Comparison of ENCODE assay signal across 14 cellular contexts in the genomic region with DNA sequence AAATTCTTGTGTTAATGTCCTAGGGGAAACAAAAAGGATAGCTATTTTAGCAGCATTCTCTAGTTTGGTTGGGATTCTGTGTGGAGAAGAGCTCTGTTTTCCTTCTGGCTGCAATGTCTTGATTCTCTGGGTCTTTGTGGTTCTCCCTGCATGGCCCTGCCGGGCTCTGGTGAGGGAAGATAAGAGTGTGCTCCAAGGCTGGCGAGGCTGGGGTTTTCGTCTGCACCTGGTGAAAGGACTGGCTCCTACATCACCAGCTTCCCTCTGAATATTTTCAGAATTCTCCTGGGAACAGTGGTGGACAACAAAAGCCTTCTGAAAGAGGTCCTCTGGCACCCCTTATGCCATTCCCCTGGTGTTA. TPM values are rescaled to one million over a fixed set of nuclear protein-coding genes. Genes with fewer than 3 reads are reported as not detected.
DNase-seq lines count a peak whose midpoint lies in the region; ATAC-seq and TF ChIP-seq lines count a peak whose summit lies in the region.
"Had no signal": no experiment of that assay in that cellular context is flagged by ENCODE, and none has a peak within 500 bp of the region (broad histone marks: within the 10 kb centered on the region; RNA-seq: fewer than 3 reads in every experiment).

No MANE protein-coding gene starts in this region.

- ATAC-seq in SK-N-SH treated with all-trans-retinoic acid at 6 μM for 48 hours: peak; percentile 27

- DNase-seq in HFFc6 (no peak), cardiac septum (ENCODE audit: low spot score) (peak; percentile 72), osteocyte (ENCODE audit: extremely low spot score, unreplicated experiment) (no peak), NCI-H187 (lab: John Stamatoyannopoulos, UW) (no peak), posterior cingulate gyrus (no peak), hippocampal formation (lab: John Stamatoyannopoulos, UW) (no peak)
- DNase-seq: activated gamma-delta T cell treated with Interleukin-2 at 50 U/mL for 16 hours; DMS79 treated with DMSO at 0.1 percent for 48 hours; effector CD8-positive, alpha-beta T cell; NCI-H1048; small intestine; stomach; WERI-Rb-1 had no signal

- TF ChIP-seq CTCF in HFFc6 (IDR thresholded peaks at IDR 0.05) (no peak), osteocyte (IDR thresholded peaks at IDR 0.05) (no peak)

- H3K4me1 Mint-ChIP-seq in HFFc6 (ENCODE audit: low read depth) (peaks cover 14% of the 10 kb centered on the region), osteocyte (ENCODE audit: unreplicated experiment) (peaks cover 13% of the 10 kb centered on the region)

- H3K36me3 Mint-ChIP-seq in HFFc6 (ENCODE audit: low read depth): no peaks in the 10 kb centered on the region
- peaks cover 8% of the 10 kb centered on the region for H3K36me3 Mint-ChIP-seq in osteocyte (ENCODE audit: unreplicated experiment)

- H3K4me3 Mint-ChIP-seq in HFFc6 (peak overlapping the region; percentile 32), osteocyte (ENCODE audit: unreplicated experiment) (no peak overlapping the region)

- H3K9me3 Mint-ChIP-seq in HFFc6 (no peaks in the 10 kb centered on the region), osteocyte (ENCODE audit: unreplicated experiment) (no peaks in the 10 kb centered on the region)

- H3K27me3 Mint-ChIP-seq in HFFc6 (ENCODE audit: insufficient read depth): peaks cover 7% of the 10 kb centered on the region; the same call in 1 of the 2 replicates
- no peaks in the 10 kb centered on the region for H3K27me3 Mint-ChIP-seq in osteocyte (ENCODE audit: unreplicated experiment)

- intact Hi-C loops in cardiac septum (cut with DNase I): no loop called here
- intact Hi-C loops in posterior cingulate gyrus (cut with DNase I): no loop called here

- H3K27ac Mint-ChIP-seq in HFFc6 (peak overlapping the region; percentile 68), osteocyte (ENCODE audit: unreplicated experiment) (peak overlapping the region; percentile 53)

TF ChIP-seq in SK-N-SH treated with all-trans-retinoic acid at 6 μM for 48 hours, 23 proteins besides CTCF, POLR2A, EP300 and RAD21:
- TF ChIP-seq ARNTL (CRISPR knock-in tag; IDR thresholded peaks at IDR 0.05; ENCODE audit: borderline replicate concordance, low read depth) (no peak), ESRRG (CRISPR knock-in tag; IDR thresholded peaks at IDR 0.05) (no peak), BACH2 (CRISPR knock-in tag; IDR thresholded peaks at IDR 0.05; ENCODE audit: borderline replicate concordance) (no peak), ZNF70 (CRISPR knock-in tag; IDR thresholded peaks at IDR 0.05) (no peak), ZFP30 (CRISPR knock-in tag; IDR thresholded peaks at IDR 0.05) (no peak), ZNF565 (CRISPR knock-in tag; conservative IDR thresholded peaks at IDR 0.05; ENCODE audit: low read depth) (no peak), ZNF8 (CRISPR knock-in tag; IDR thresholded peaks at IDR 0.05) (no peak), PPARA (CRISPR knock-in tag; IDR thresholded peaks at IDR 0.05; ENCODE audit: borderline replicate concordance) (no peak), OSR1 (CRISPR knock-in tag; IDR thresholded peaks at IDR 0.05) (no peak), TOX (CRISPR knock-in tag; IDR thresholded peaks at IDR 0.05; ENCODE audit: borderline replicate concordance) (no peak)

RNA-seq across cellular contexts. Expression of a gene that starts 38.1 kb away (rescaled TPM):
- total RNA-seq in HFFc6 (2021; fragmentation: NEBNext Ultra II Directional; extraction: Animal tissue kit (Norgen Biotek cat#: 25700)): 1 to 10 TPM; 3.0 to 4.8 (median 3.9) TPM
- 14.7 TPM for total RNA-seq in cardiac septum
- total RNA-seq in osteocyte: 7.9 and 8.0 TPM in 2 replicates

RNA-seq across cellular contexts. Expression of a gene that starts 46.3 kb away (rescaled TPM):
- 10 to 100 TPM; 32.9 to 39.6 (median 34.7) TPM for total RNA-seq in HFFc6 (2021; fragmentation: NEBNext Ultra II Directional; extraction: Animal tissue kit (Norgen Biotek cat#: 25700))
- total RNA-seq in cardiac septum (8.6 TPM), osteocyte (19.1 and 21.4 TPM in 2 replicates)
